In genomic region chr22:37391702-37392101, GRCh38 we compare ENCODE assay signal across 1 cellular context.
TF ChIP-seq lines count a peak whose summit lies in the region.

No MANE protein-coding gene starts in this region.

TF ChIP-seq in HEK293, 187 proteins besides CTCF, POLR2A, EP300 and RAD21 (continued from another document):
- TF ChIP-seq ZNF518A (tag by site-specific recombination; conservative IDR thresholded peaks at IDR 0.05; ENCODE audit: low read depth), result no peak
- TF ChIP-seq ZNF571 (tag by site-specific recombination; IDR thresholded peaks at IDR 0.05), result no peak
- no peak for TF ChIP-seq ZBTB20 (tag by site-specific recombination; IDR thresholded peaks at IDR 0.05)
- no peak for TF ChIP-seq ZNF248 (tag by site-specific recombination; IDR thresholded peaks at IDR 0.05)
TF ChIP-seq in HEK293: peak in this region for 2.
